7 cellular contexts compared by ENCODE assay signal in the genomic region with DNA sequence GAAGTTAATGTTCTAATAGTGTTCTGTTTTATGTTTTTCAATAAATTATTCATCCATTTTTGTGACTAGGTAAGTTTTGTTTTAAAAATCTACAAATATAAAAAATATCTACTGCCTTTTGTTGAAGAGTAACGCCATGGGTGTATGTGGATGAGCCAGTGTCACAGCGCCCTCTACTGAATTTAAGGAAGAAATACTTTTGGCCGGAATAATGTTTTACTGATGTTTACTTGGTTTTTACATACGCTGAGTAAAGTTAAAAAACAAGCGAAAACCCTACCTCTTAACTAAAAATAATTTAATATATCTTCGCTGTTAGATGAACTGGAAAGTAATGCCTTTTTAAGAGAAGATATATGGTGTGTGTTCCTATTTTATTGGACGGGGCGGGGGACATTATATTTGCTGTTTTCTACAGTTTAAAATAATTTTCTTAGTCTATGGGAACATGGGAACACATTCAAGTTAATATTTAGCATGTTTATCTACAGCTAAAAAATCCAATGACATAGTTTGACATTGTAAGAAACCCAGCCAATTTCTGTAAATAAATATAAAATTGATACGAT.
DNase-seq lines count a peak whose midpoint lies in the region; ATAC-seq and TF ChIP-seq lines count a peak whose summit lies in the region.

No MANE protein-coding gene starts in this region.

- no peaks in the 10 kb centered on the region for H3K79me2 ChIP-seq in PC-3 (ENCODE audit: low read length)

- H3K4me2 ChIP-seq in PC-3 (ENCODE audit: low read length) = peak overlapping the region; percentile 76

- no peaks in the 10 kb centered on the region for H3K9me3 ChIP-seq in PC-3 (ENCODE audit: low read length)

- H3F3A ChIP-seq in PC-3 (ENCODE audit: low read length, unreplicated experiment) = no peaks in the 10 kb centered on the region

- CTCF ChIA-PET in PC-3 (lab: Charles Lee) = no interaction called here

- peak; percentile 75 for TF ChIP-seq CTCF in PC-3 (conservative IDR thresholded peaks at IDR 0.05; ENCODE audit: low read depth, low read length)

- no peaks in the 10 kb centered on the region for H3K36me3 ChIP-seq in PC-3 (ENCODE audit: low read depth, low read length)

- intact Hi-C loops in PC-3 (cut with micrococcal nuclease) = loop anchor here (1.0 to 2.0 kb wide), 3 partner anchors 86 to 334 kb away; a partner anchor contains a TSS

- no peak overlapping the region for H3K27ac ChIP-seq in PC-3 (ENCODE audit: low read length)

- no peaks in the 10 kb centered on the region for H3K4me1 ChIP-seq in PC-3 (ENCODE audit: insufficient read depth, low read length)

- no peaks in the 10 kb centered on the region for H3K27me3 ChIP-seq in PC-3 (ENCODE audit: low read length)

- H4K20me1 ChIP-seq in PC-3 (ENCODE audit: low read length) = no peaks in the 10 kb centered on the region

- peak overlapping the region; percentile 53; the same call in 1 of the 2 replicates for H3K4me3 ChIP-seq in PC-3 (ENCODE audit: low read length)

- peak; percentile 84 for ATAC-seq in GM19452 (IDR thresholded peaks at IDR 0.05; ENCODE audit: unreplicated experiment)
- peak; percentile 66 for ATAC-seq in HG03558 (IDR thresholded peaks at IDR 0.05; ENCODE audit: extremely low read depth, unreplicated experiment)
- ATAC-seq in PC-3 = peak; percentile 54

- DNase-seq in EH (ENCODE audit: low read depth) (peak; percentile 55), PC-3 (peak; percentile 51), dedifferentiated amniotic fluid mesenchymal stem cell (ENCODE audit: extremely low spot score) (peak; percentile 59), medulla oblongata (ENCODE audit: extremely low spot score) (peak; percentile 63), mesenteric fat pad (ENCODE audit: low spot score) (no peak)

- H3K9ac ChIP-seq in PC-3 (ENCODE audit: low read length) = 0 out of 2 replicates have a peak overlapping the region, but pooled peaks have one; percentile 33

- H2AFZ ChIP-seq in PC-3 (ENCODE audit: low read length) = peak overlapping the region; percentile 89

- POLR2A ChIA-PET in PC-3 (lab: Charles Lee; ENCODE audit: unreplicated experiment) = no interaction called here

- no TSS peak for BruUV-seq in PC-3 (replicated peaks; lab: Mats Ljungman, UMichigan)

- H3K9me2 ChIP-seq in PC-3 (replicated peaks; ENCODE audit: low read length) = no peaks in the 10 kb centered on the region
